21 cellular contexts compared by ENCODE assay signal in the genomic region with DNA sequence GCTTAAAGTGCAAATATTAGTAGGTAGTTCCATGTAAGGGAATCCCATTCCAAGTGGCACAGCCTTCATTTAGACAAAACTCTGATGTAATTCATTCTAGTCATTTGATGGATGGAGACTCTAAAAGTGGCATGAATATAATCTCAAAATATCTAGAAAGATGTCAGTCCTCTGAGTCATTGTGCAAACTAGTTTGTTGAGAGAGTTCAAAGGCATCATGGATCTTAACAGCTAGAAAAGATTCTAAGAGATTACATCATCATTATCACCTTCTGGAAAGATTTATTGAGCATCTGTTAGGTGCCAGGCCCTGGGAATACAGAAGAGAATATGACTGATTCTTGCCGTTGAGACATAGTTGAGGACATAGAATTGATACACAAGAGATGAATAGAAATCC. TPM values are rescaled to one million over a fixed set of nuclear protein-coding genes. Genes with fewer than 3 reads are reported as not detected.
DNase-seq lines count a peak whose midpoint lies in the region; ATAC-seq, FAIRE-seq and TF ChIP-seq lines count a peak whose summit lies in the region.
"Had no signal": no experiment of that assay in that cellular context is flagged by ENCODE, and none has a peak within 500 bp of the region (broad histone marks: within the 10 kb centered on the region; RNA-seq: fewer than 3 reads in every experiment).

No MANE protein-coding gene starts in this region.

- peaks cover 32% of the 10 kb centered on the region for H3K9me3 Mint-ChIP-seq in HFFc6
- H3K9me3 Mint-ChIP-seq in chondrocyte (ENCODE audit: low read depth), result peaks cover 14% of the 10 kb centered on the region

- peaks cover 18% of the 10 kb centered on the region for H3K9me3 ChIP-seq in A549
- H3K9me3 ChIP-seq: right lobe of liver had no signal

- POLR2A ChIA-PET in A549 (lab: Yijun Ruan, JAX), result no interaction called here
- POLR2A ChIA-PET in HEK293T (lab: Yijun Ruan, JAX), result no interaction called here

- TF ChIP-seq CTCF in A549 (IDR thresholded peaks at IDR 0.05), result no peak
- TF ChIP-seq CTCF in HFFc6 (IDR thresholded peaks at IDR 0.05), result no peak
- TF ChIP-seq CTCF in chondrocyte (IDR thresholded peaks at IDR 0.05), result no peak

- TF ChIP-seq EP300 in A549 (IDR thresholded peaks at IDR 0.05), result no peak

- peaks cover 56% of the 10 kb centered on the region for H3K4me1 Mint-ChIP-seq in HFFc6 (ENCODE audit: low read depth)
- peaks cover 20% of the 10 kb centered on the region for H3K4me1 Mint-ChIP-seq in chondrocyte (ENCODE audit: low read depth)
- H3K4me1 Mint-ChIP-seq: neural crest cell had no signal

- H3K27me3 Mint-ChIP-seq in HFFc6 (ENCODE audit: insufficient read depth), result peaks cover 1% of the 10 kb centered on the region; the same call in 1 of the 2 replicates
- H3K27me3 Mint-ChIP-seq in chondrocyte (ENCODE audit: low read depth), result no peaks in the 10 kb centered on the region

- H3K4me2 ChIP-seq in A549, result 0 out of 3 replicates have a peak overlapping the region, but pooled peaks have one; percentile 11

- peaks cover 23% of the 10 kb centered on the region; the same call in 2 of the 3 replicates for H3K4me1 ChIP-seq in A549

- peak overlapping the region; percentile 93 for H3K27ac Mint-ChIP-seq in HFFc6
- no peak overlapping the region for H3K27ac Mint-ChIP-seq in chondrocyte (ENCODE audit: unreplicated experiment)
- H3K27ac Mint-ChIP-seq: stimulated activated effector memory CD8-positive, alpha-beta T cell treated with anti-CD3 and anti-CD28 coated beads, Interleukin-12 subunit alpha, Interleukin-12 subunit beta, amount 100 ng/mL, for 72 hours; type B pancreatic cell had no signal

- H3K4me3 Mint-ChIP-seq in HFFc6 (no peak overlapping the region), chondrocyte (ENCODE audit: unreplicated experiment) (no peak overlapping the region)
- H3K4me3 Mint-ChIP-seq: neural crest cell; stimulated activated effector memory CD8-positive, alpha-beta T cell treated with anti-CD3 and anti-CD28 coated beads, Interleukin-12 subunit alpha, Interleukin-12 subunit beta, amount 100 ng/mL, for 72 hours; type B pancreatic cell had no signal

- CTCF ChIA-PET in A549 (lab: Yijun Ruan, JAX), result no interaction called here
- CTCF ChIA-PET in HEK293T (lab: Yijun Ruan, JAX), result no interaction called here

- peak overlapping the region in 1 of 2 experiments; percentile 71; a peak in 2 of 6 replicates for H3K27ac ChIP-seq in A549
- H3K27ac ChIP-seq: right lobe of liver had no signal

- peak; percentile 36 for FAIRE-seq in A549 (lab: Jason Lieb, UNC)
- FAIRE-seq: H1 had no signal

- 46% methylated on average over 1 of the region's 1 CpG for WGBS in A549 (ENCODE audit: missing lambda C conversion rate)

- no peak overlapping the region for H3K4me3 ChIP-seq in A549
- H3K4me3 ChIP-seq: lung, right lobe of liver had no signal

- DNase-seq in A549 (ENCODE audit: low read depth in 1 of 2, low spot score in 1 of 2) (peak; percentile 26 to 59), HFFc6 (peak; percentile 40), SW480 (ENCODE audit: low spot score) (peak; percentile 30), glomerular visceral epithelial cell (ENCODE audit: extremely low spot score) (peak; percentile 20), HEK293T (ENCODE audit: extremely low spot score) (no peak), chondrocyte (ENCODE audit: low spot score) (no peak), AG08396 (ENCODE audit: low spot score) (no peak)
- no peak for DNase-seq in activated CD4-positive, alpha-beta T cell treated with anti-CD3 and anti-CD28 coated beads, Interleukin-2, amount 50 U/mL, for 48 hours
- DNase-seq: activated T-cell treated with anti-CD3 and anti-CD28 coated beads, Interleukin-2, amount 50 U/mL, for 48 hours; amniotic stem cell; dermis blood vessel endothelial cell; DMS153; KBM-7; NCI-H1417 treated with DMSO at 0.1 percent for 48 hours; NCI-H510A; right lobe of liver had no signal

- TF ChIP-seq RAD21 in A549 (conservative IDR thresholded peaks at IDR 0.05 in 1 of 2, IDR thresholded peaks at IDR 0.05 in 1 of 2), result no peak

- TF ChIP-seq POLR2A in A549 (IDR thresholded peaks at IDR 0.05; ENCODE audit: low read length), result no peak

- peak in 1 of 2 experiments; percentile 57; a peak in 2 of 6 replicates for ATAC-seq in A549
- ATAC-seq: stimulated activated effector memory CD8-positive, alpha-beta T cell treated with anti-CD3 and anti-CD28 coated beads, Interleukin-12 subunit alpha, Interleukin-12 subunit beta, amount 100 ng/mL, for 72 hours had no signal

- peaks cover 40% of the 10 kb centered on the region for H3K36me3 Mint-ChIP-seq in HFFc6 (ENCODE audit: low read depth)
- peaks cover 6% of the 10 kb centered on the region for H3K36me3 Mint-ChIP-seq in chondrocyte (ENCODE audit: low read depth)
- H3K36me3 Mint-ChIP-seq: stimulated activated effector memory CD8-positive, alpha-beta T cell treated with anti-CD3 and anti-CD28 coated beads, Interleukin-12 subunit alpha, Interleukin-12 subunit beta, amount 100 ng/mL, for 72 hours had no signal

TF ChIP-seq in A549, 52 proteins besides CTCF, POLR2A, EP300 and RAD21:
- TF ChIP-seq JUN (IDR thresholded peaks at IDR 0.05) (0 out of 5 replicates have a peak, but pooled peaks of 1 of the 2 experiments have one; percentile 26), ZSCAN20 (CRISPR knock-in tag; IDR thresholded peaks at IDR 0.05) (no peak), FOSL2 (IDR thresholded peaks at IDR 0.05) (peak; percentile 65), FOSL2 (CRISPR knock-in tag; IDR thresholded peaks at IDR 0.05) (peak; percentile 64), FOXS1 (CRISPR knock-in tag; IDR thresholded peaks at IDR 0.05) (no peak), HEYL (CRISPR knock-in tag; IDR thresholded peaks at IDR 0.05) (no peak), GATA3 (IDR thresholded peaks at IDR 0.05; ENCODE audit: borderline replicate concordance) (peak; percentile 51; the same call in 1 of the 2 replicates), CEBPB (IDR thresholded peaks at IDR 0.05) (peak in 1 of 2 experiments; percentile 26; a peak in 1 of 4 replicates), JUNB (IDR thresholded peaks at IDR 0.05) (peak; percentile 66; the same call in 1 of the 2 replicates)

TF ChIP-seq in HEK293T, 16 proteins besides CTCF, POLR2A, EP300 and RAD21:
- TF ChIP-seq ARNT (IDR thresholded peaks at IDR 0.05), result no peak
- TF ChIP-seq CTBP1 (IDR thresholded peaks at IDR 0.05; ENCODE audit: borderline replicate concordance), result no peak
- TF ChIP-seq FOXK2 (IDR thresholded peaks at IDR 0.05), result no peak
- TF ChIP-seq ZNF384 (IDR thresholded peaks at IDR 0.05), result no peak
- TF ChIP-seq FOXA1 (IDR thresholded peaks at IDR 0.05), result no peak
- no peak for TF ChIP-seq NFRKB (IDR thresholded peaks at IDR 0.05)
- TF ChIP-seq HDGF (IDR thresholded peaks at IDR 0.05; ENCODE audit: borderline replicate concordance), result no peak
- no peak for TF ChIP-seq SP1 (IDR thresholded peaks at IDR 0.05)
- no peak for TF ChIP-seq BHLHE40 (IDR thresholded peaks at IDR 0.05; ENCODE audit: borderline replicate concordance)
- TF ChIP-seq LEF1 (IDR thresholded peaks at IDR 0.05; ENCODE audit: borderline replicate concordance), result no peak
- no peak for TF ChIP-seq FOXM1 (IDR thresholded peaks at IDR 0.05; ENCODE audit: borderline replicate concordance)

RNA-seq across cellular contexts. Expression of a gene that starts 30.7 kb away (rescaled TPM):
- polyA plus RNA-seq in A549 (2011; rRNA removed), result 21.8 and 23.0 TPM in 2 replicates
- 13.6 and 15.8 TPM in 2 replicates for polyA plus RNA-seq in A549 (2012; cell fraction: cytosol; rRNA removed)
- 9.5 and 10.0 TPM in 2 replicates for polyA plus RNA-seq in A549 (2012; cell fraction: nucleus; rRNA removed)
- polyA plus RNA-seq in A549 (2017; fragmentation: RNase III; extraction: RNeasy Plus Mini Kit Qiagen cat#74134 plus additional on column Dnase treatment), result 12.8 to 14.3 TPM (median 13.2 TPM) in 3 replicates
- 12.4 and 12.5 TPM in 2 replicates for polyA minus RNA-seq in A549 (2011; rRNA and poly(A)+ RNA removed)
- 10 to 100 TPM; 15.3 to 20.1 (median 17.9) TPM for total RNA-seq in HFFc6 (2021; fragmentation: NEBNext Ultra II Directional; extraction: Animal tissue kit (Norgen Biotek cat#: 25700))
- 9.1 to 12.6 TPM (median 9.8 TPM) in 3 replicates for total RNA-seq in chondrocyte

Comparison
In these comparisons a context has a peak if more than half of its experiments do, and no peak if none do; other contexts are left out.
1. DNase-seq: peak in A549 (2 of 2), HFFc6 (single experiment), SW480 (single experiment) and glomerular visceral epithelial cell (single experiment); none in HEK293T (single experiment), chondrocyte (single experiment), AG08396 (single experiment) and activated CD4-positive, alpha-beta T cell treated with anti-CD3 and anti-CD28 coated beads, Interleukin-2, amount 50 U/mL, for 48 hours (0 of 2).